Comparison of ENCODE assay signal across 9 cellular contexts in the genomic region with DNA sequence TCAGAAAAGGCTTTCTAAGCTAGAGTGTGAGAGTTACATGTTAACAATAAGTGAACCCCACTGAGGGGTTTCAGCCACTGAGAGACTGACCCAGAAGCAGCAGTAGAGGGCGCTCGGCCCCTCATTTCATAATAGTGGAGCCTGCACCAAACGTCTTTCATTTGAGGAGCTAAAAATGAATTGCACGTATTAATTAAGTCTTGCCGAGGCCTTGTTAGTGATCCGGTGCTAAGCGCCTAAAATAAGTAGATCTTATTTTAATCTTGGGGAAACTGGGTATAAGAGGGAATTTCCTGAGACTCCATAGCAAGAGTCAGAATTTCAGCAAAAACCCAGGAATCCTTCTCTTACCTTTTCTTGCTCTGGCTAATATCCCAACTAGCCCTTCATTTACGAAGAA.
DNase-seq lines count a peak whose midpoint lies in the region; ATAC-seq and TF ChIP-seq lines count a peak whose summit lies in the region.
"Had no signal": no experiment of that assay in that cellular context is flagged by ENCODE, and none has a peak within 500 bp of the region (broad histone marks: within the 10 kb centered on the region; RNA-seq: fewer than 3 reads in every experiment).

No MANE protein-coding gene starts in this region.

- DNase-seq in CD4-positive, alpha-beta memory T cell: peak in 4 of 5 donors; percentile 36 to 59 (median 44)
- DNase-seq in MG63 (peak; percentile 32), SK-N-DZ (ENCODE audit: low spot score) (peak; percentile 61), glutamatergic neuron (peak; percentile 82), posterior vena cava (ENCODE audit: low spot score) (peak; percentile 82)
- DNase-seq in activated naive CD4-positive, alpha-beta T cell treated with anti-CD3 and anti-CD28 coated beads, Interleukin-2, amount 50 U/mL, for 16 hours: peak; percentile 60

- POLR2A ChIA-PET in CD4-positive, alpha-beta memory T cell (lab: Charles Lee; ENCODE audit: partially characterized antibody): interaction anchor here (1.9 kb wide), 1 partner anchor 421 kb away, joined by 6 read pairs; no protein-coding TSS in a partner anchor

- intact Hi-C loops in CD4-positive, alpha-beta memory T cell (cut with micrococcal nuclease): loop anchor here (1.0 to 5.0 kb wide), 2 partner anchors 406 to 536 kb away; a partner anchor contains a TSS
- intact Hi-C loops in posterior vena cava (cut with DNase I): no loop called here

- peaks cover 5 to 9% of the 10 kb centered on the region in 2 donors for H3K36me3 Mint-ChIP-seq in CD4-positive, alpha-beta memory T cell
- H3K36me3 Mint-ChIP-seq in glutamatergic neuron (ENCODE audit: unreplicated experiment): peaks cover 4% of the 10 kb centered on the region

- CTCF ChIA-PET in CD4-positive, alpha-beta memory T cell (lab: Charles Lee; ENCODE audit: partially characterized antibody): interaction anchor here (0.5 to 2.4 kb wide), 22 partner anchors 8 to 1076 kb away, joined by 3 to 14 read pairs (median 4); no protein-coding TSS in a partner anchor

- no peak overlapping the region for H3K4me3 ChIP-seq in CD4-positive, alpha-beta memory T cell (ENCODE audit: low read length in 2 of 2)
- no peak overlapping the region for H3K4me3 ChIP-seq in MG63
- H3K4me3 ChIP-seq: SJSA1 had no signal

- no peaks in the 10 kb centered on the region for H3K27me3 ChIP-seq in CD4-positive, alpha-beta memory T cell (ENCODE audit: insufficient read depth, low read length)
- no peaks in the 10 kb centered on the region; the same call in 1 of the 2 replicates for H3K27me3 ChIP-seq in MG63
- H3K27me3 ChIP-seq: SJSA1 had no signal

- ATAC-seq in GM21515 (IDR thresholded peaks at IDR 0.05; ENCODE audit: unreplicated experiment) (peak; percentile 67), HG03139 (IDR thresholded peaks at IDR 0.05; ENCODE audit: unreplicated experiment) (no peak)

- H3K27ac ChIP-seq in CD4-positive, alpha-beta memory T cell (ENCODE audit: low read depth, low read length): no peak overlapping the region
- H3K27ac ChIP-seq: SJSA1 had no signal

- no peak overlapping the region for H3K27ac Mint-ChIP-seq in CD4-positive, alpha-beta memory T cell
- H3K27ac Mint-ChIP-seq in glutamatergic neuron (ENCODE audit: unreplicated experiment): no peak overlapping the region

- H3K27me3 Mint-ChIP-seq in CD4-positive, alpha-beta memory T cell: no peaks in the 10 kb centered on the region
- peaks cover 2% of the 10 kb centered on the region for H3K27me3 Mint-ChIP-seq in glutamatergic neuron (ENCODE audit: unreplicated experiment)

- H3K36me3 ChIP-seq in CD4-positive, alpha-beta memory T cell (ENCODE audit: insufficient read depth, low read length): no peaks in the 10 kb centered on the region
- H3K36me3 ChIP-seq in MG63: no peaks in the 10 kb centered on the region
- H3K36me3 ChIP-seq: SJSA1 had no signal

- peaks cover 0 to 7% (median 3%) of the 10 kb centered on the region in 4 donors for H3K4me1 Mint-ChIP-seq in CD4-positive, alpha-beta memory T cell
- H3K4me1 Mint-ChIP-seq in glutamatergic neuron (ENCODE audit: low read depth, unreplicated experiment): peaks cover 13% of the 10 kb centered on the region

- no peaks in the 10 kb centered on the region for H3K9me3 Mint-ChIP-seq in CD4-positive, alpha-beta memory T cell
- peaks cover 1% of the 10 kb centered on the region for H3K9me3 Mint-ChIP-seq in glutamatergic neuron (ENCODE audit: unreplicated experiment)

- no peak overlapping the region for H3K4me3 Mint-ChIP-seq in CD4-positive, alpha-beta memory T cell
- H3K4me3 Mint-ChIP-seq in glutamatergic neuron (ENCODE audit: unreplicated experiment): no peak overlapping the region

- H3K4me1 ChIP-seq in CD4-positive, alpha-beta memory T cell (ENCODE audit: insufficient read depth, low read length): no peaks in the 10 kb centered on the region

- peak; percentile 73 for TF ChIP-seq CTCF in glutamatergic neuron (IDR thresholded peaks at IDR 0.05; ENCODE audit: partially characterized antibody, unreplicated experiment)

- H3K9me3 ChIP-seq in CD4-positive, alpha-beta memory T cell (ENCODE audit: control insufficient read depth in 1 of 2, low read length in 2 of 2): no peaks in the 10 kb centered on the region
- H3K9me3 ChIP-seq in MG63: no peaks in the 10 kb centered on the region
- H3K9me3 ChIP-seq: SJSA1 had no signal

Comparison
In these comparisons a context has a peak if more than half of its experiments do, and no peak if none do; other contexts are left out.
1. DNase-seq: peak in every context shown above with its lines; median percentile 82 in glutamatergic neuron; 82 in posterior vena cava; 61 in SK-N-DZ; 60 in activated naive CD4-positive, alpha-beta T cell treated with anti-CD3 and anti-CD28 coated beads, Interleukin-2, amount 50 U/mL, for 16 hours; 44 in CD4-positive, alpha-beta memory T cell; 32 in MG63.